In genomic region chr22:44383652-44384562, GRCh38 we compare ENCODE assay signal across 15 cellular contexts.
"Had no signal": no experiment of that assay in that cellular context is flagged by ENCODE, and none has a peak within 500 bp of the region (broad histone marks: within the 10 kb centered on the region; RNA-seq: fewer than 3 reads in every experiment).

No MANE protein-coding gene starts in this region.

- ATAC-seq: gastrocnemius medialis; naive thymus-derived CD4-positive, alpha-beta T cell; stimulated activated effector memory CD8-positive, alpha-beta T cell treated with anti-CD3 and anti-CD28 coated beads, Interleukin-12 subunit alpha, Interleukin-12 subunit beta, amount 100 ng/mL, for 72 hours had no signal

- H3K27ac Mint-ChIP-seq: stimulated activated effector memory CD8-positive, alpha-beta T cell treated with anti-CD3 and anti-CD28 coated beads, Interleukin-12 subunit alpha, Interleukin-12 subunit beta, amount 100 ng/mL, for 72 hours had no signal

- DNase-seq: activated CD4-positive, alpha-beta T cell treated with anti-CD3 and anti-CD28 coated beads for 48 hours; activated CD8-positive, alpha-beta memory T cell treated with anti-CD3 and anti-CD28 coated beads for 24 hours; activated naive CD4-positive, alpha-beta T cell treated with Interleukin-2 at 50 U/mL for 16 hours; central memory CD4-positive, alpha-beta T cell; cortex of kidney; effector memory CD4-positive, alpha-beta T cell; gastrocnemius medialis; hippocampal formation; kidney glomerular epithelial cell; mammary epithelial cell; naive thymus-derived CD4-positive, alpha-beta T cell; small intestine; T-helper 9 cell had no signal

- H3K9me3 ChIP-seq: gastrocnemius medialis, tibial nerve had no signal

- H3K36me3 ChIP-seq: gastrocnemius medialis, tibial nerve had no signal

- H3K4me1 Mint-ChIP-seq: naive thymus-derived CD4-positive, alpha-beta T cell had no signal

- H3K9me3 Mint-ChIP-seq: stimulated activated effector memory CD8-positive, alpha-beta T cell treated with anti-CD3 and anti-CD28 coated beads, Interleukin-12 subunit alpha, Interleukin-12 subunit beta, amount 100 ng/mL, for 72 hours had no signal

- H3K4me3 ChIP-seq: gastrocnemius medialis, tibial nerve had no signal

- H3K27me3 ChIP-seq: tibial nerve had no signal

- H3K4me3 Mint-ChIP-seq: naive thymus-derived CD4-positive, alpha-beta T cell; stimulated activated effector memory CD8-positive, alpha-beta T cell treated with anti-CD3 and anti-CD28 coated beads, Interleukin-12 subunit alpha, Interleukin-12 subunit beta, amount 100 ng/mL, for 72 hours had no signal

- H3K36me3 Mint-ChIP-seq: naive thymus-derived CD4-positive, alpha-beta T cell; stimulated activated effector memory CD8-positive, alpha-beta T cell treated with anti-CD3 and anti-CD28 coated beads, Interleukin-12 subunit alpha, Interleukin-12 subunit beta, amount 100 ng/mL, for 72 hours had no signal
